Comparison of ENCODE assay signal across 24 cellular contexts in the genomic region with DNA sequence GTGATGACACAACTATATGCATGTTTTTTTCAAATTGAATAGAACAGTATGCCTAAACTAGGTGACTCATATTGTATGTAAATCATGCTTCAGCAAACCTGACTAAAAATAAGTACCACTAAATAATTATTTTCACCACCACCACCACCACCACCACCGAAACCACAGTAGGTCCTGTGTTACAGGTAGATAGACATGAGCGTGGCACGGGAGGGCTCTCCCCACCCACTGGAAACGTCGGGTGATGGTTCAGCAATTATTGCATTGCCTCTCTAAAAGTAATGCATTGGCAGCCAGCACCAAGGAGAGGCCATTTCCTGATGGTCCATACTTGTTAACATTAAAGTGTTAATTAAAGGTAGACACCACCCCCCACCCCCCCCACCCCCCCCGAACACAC.
"Had no signal": no experiment of that assay in that cellular context is flagged by ENCODE, and none has a peak within 500 bp of the region (broad histone marks: within the 10 kb centered on the region; RNA-seq: fewer than 3 reads in every experiment).

No MANE protein-coding gene starts in this region.

- H3K27me3 Mint-ChIP-seq: stimulated activated naive CD8-positive, alpha-beta T cell treated with anti-CD3 and anti-CD28 coated beads, Interleukin-15, Interleukin-2, amounts not matched to agents 100 ng/mL and 50 ng/mL, for 24 hours had no signal

- H3K9me3 Mint-ChIP-seq: neural crest cell had no signal

- DNase-seq: effector memory CD4-positive, alpha-beta T cell; gastrocnemius medialis; heart right ventricle; hypothalamus; mucosa of descending colon; natural killer cell; nucleus accumbens; pancreas; right cardiac atrium; small intestine; stimulated activated CD4-positive, alpha-beta T cell treated with anti-CD3 and anti-CD28 coated beads, Interleukin-4, amount 100 ng/mL, for 1 hour; stimulated activated CD8-positive, alpha-beta memory T cell treated with anti-CD3 and anti-CD28 coated beads, Interleukin-4, amount 100 ng/mL, for 48 hours; tibial artery; upper lobe of right lung had no signal

- H3K4me3 ChIP-seq: esophagus muscularis mucosa, gastrocnemius medialis, heart right ventricle, mucosa of descending colon, pancreas, tibial artery, upper lobe of right lung, vagina had no signal

- H3K36me3 Mint-ChIP-seq: stimulated activated effector memory CD8-positive, alpha-beta T cell treated with anti-CD3 and anti-CD28 coated beads, Interleukin-12 subunit alpha, Interleukin-12 subunit beta, amount 100 ng/mL, for 72 hours had no signal

- H3K36me3 ChIP-seq: esophagus muscularis mucosa, gastrocnemius medialis, heart right ventricle, pancreas, tibial artery, upper lobe of right lung, vagina had no signal

- H3K27ac ChIP-seq: epithelial cell of prostate, esophagus muscularis mucosa, gastrocnemius medialis, heart right ventricle, pancreas, tibial artery, upper lobe of right lung, vagina had no signal

- H3K27ac Mint-ChIP-seq: natural killer cell; progenitor cell of endocrine pancreas; stimulated activated effector memory CD8-positive, alpha-beta T cell treated with anti-CD3 and anti-CD28 coated beads, Interleukin-12 subunit alpha, Interleukin-12 subunit beta, amount 100 ng/mL, for 72 hours; stimulated activated naive CD8-positive, alpha-beta T cell treated with anti-CD3 and anti-CD28 coated beads, Interleukin-15, Interleukin-2, amounts not matched to agents 100 ng/mL and 50 ng/mL, for 24 hours had no signal

- H3K9me3 ChIP-seq: esophagus muscularis mucosa, gastrocnemius medialis, pancreas, tibial artery, upper lobe of right lung, vagina had no signal

- H3K4me3 Mint-ChIP-seq: natural killer cell; neural crest cell; stimulated activated effector memory CD8-positive, alpha-beta T cell treated with anti-CD3 and anti-CD28 coated beads, Interleukin-12 subunit alpha, Interleukin-12 subunit beta, amount 100 ng/mL, for 72 hours; stimulated activated naive CD8-positive, alpha-beta T cell treated with anti-CD3 and anti-CD28 coated beads, Interleukin-15, Interleukin-2, amounts not matched to agents 100 ng/mL and 50 ng/mL, for 24 hours had no signal

- H3K4me1 ChIP-seq: esophagus muscularis mucosa, gastrocnemius medialis, heart right ventricle, pancreas, tibial artery, upper lobe of right lung, vagina had no signal

- FAIRE-seq: endometrium, islet of Langerhans, pancreas, small intestine had no signal

- ATAC-seq: gastrocnemius medialis; heart right ventricle; left lobe of liver; mucosa of descending colon; natural killer cell; pancreas; right cardiac atrium; stimulated activated effector memory CD8-positive, alpha-beta T cell treated with anti-CD3 and anti-CD28 coated beads, Interleukin-12 subunit alpha, Interleukin-12 subunit beta, amount 100 ng/mL, for 72 hours; upper lobe of right lung had no signal

- H3K4me1 Mint-ChIP-seq: natural killer cell; stimulated activated effector memory CD8-positive, alpha-beta T cell treated with anti-CD3 and anti-CD28 coated beads, Interleukin-12 subunit alpha, Interleukin-12 subunit beta, amount 100 ng/mL, for 72 hours had no signal

- H3K27me3 ChIP-seq: esophagus muscularis mucosa, gastrocnemius medialis, heart right ventricle, pancreas, tibial artery, upper lobe of right lung, vagina had no signal
